18 cellular contexts compared by ENCODE assay signal in the genomic region with DNA sequence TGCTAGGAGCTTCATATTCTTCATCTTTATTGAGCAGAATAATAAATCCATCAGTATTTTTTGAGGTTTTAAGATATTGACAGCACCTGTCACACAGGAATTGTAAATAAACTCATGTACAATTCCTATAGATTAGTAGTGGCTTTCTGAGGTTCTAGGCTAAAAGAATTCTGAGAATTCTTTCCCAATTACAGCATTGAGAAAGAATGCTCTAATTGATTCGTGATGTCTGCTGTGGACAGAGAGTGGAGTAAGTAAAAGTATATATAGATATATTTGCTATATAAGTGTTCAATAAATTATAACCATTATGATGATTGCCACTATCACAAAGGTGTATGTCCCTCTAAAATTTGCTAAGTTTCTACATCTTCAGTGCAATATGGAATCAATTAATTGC.
"Had no signal": no experiment of that assay in that cellular context is flagged by ENCODE, and none has a peak within 500 bp of the region (broad histone marks: within the 10 kb centered on the region; RNA-seq: fewer than 3 reads in every experiment).

No MANE protein-coding gene starts in this region.

- H3K27me3 Mint-ChIP-seq: activated naive CD8-positive, alpha-beta T cell treated with anti-CD3 and anti-CD28 coated beads, Interleukin-2, amount 50 U/mL, for 24 hours; activated T-helper 17 cell treated with anti-CD3 and anti-CD28 coated beads, Interleukin-2, amount 50 U/mL, for 72 hours; stimulated activated naive CD8-positive, alpha-beta T cell treated with anti-CD3 and anti-CD28 coated beads, Interleukin-15, amount 100 ng/mL, for 72 hours had no signal

- H3K4me2 ChIP-seq: neural progenitor cell had no signal

- H3K36me3 ChIP-seq: neural progenitor cell, pancreas had no signal

- H2AFZ ChIP-seq: neural progenitor cell had no signal

- H3K36me3 Mint-ChIP-seq: naive B cell had no signal

- DNase-seq: activated CD4-positive, CD25-positive, alpha-beta regulatory T cell treated with anti-CD3 and anti-CD28 coated beads, Interleukin-2, amount 50 U/mL, for 72 hours; activated naive CD4-positive, alpha-beta T cell treated with anti-CD3 and anti-CD28 coated beads for 36 hours; activated naive CD8-positive, alpha-beta T cell treated with anti-CD3 and anti-CD28 coated beads, Interleukin-2, amount 50 U/mL, for 24 hours; endodermal cell; erythroblast; heart right ventricle; left colon; naive B cell; pancreas; stimulated activated CD4-positive, alpha-beta T cell treated with anti-CD3 and anti-CD28 coated beads, Interleukin-1b, Interleukin-23, amount 100 ng/mL, for 48 hours; stimulated activated naive CD8-positive, alpha-beta T cell treated with anti-CD3 and anti-CD28 coated beads, Interleukin-15, amount 100 ng/mL, for 72 hours; upper lobe of left lung had no signal

- H3K27ac Mint-ChIP-seq: activated naive CD4-positive, alpha-beta T cell treated with anti-CD3 and anti-CD28 coated beads for 36 hours; activated naive CD8-positive, alpha-beta T cell treated with anti-CD3 and anti-CD28 coated beads, Interleukin-2, amount 50 U/mL, for 24 hours; activated T-helper 17 cell treated with anti-CD3 and anti-CD28 coated beads, Interleukin-2, amount 50 U/mL, for 72 hours; endodermal cell; naive B cell; neural progenitor cell; stimulated activated naive CD8-positive, alpha-beta T cell treated with anti-CD3 and anti-CD28 coated beads, Interleukin-15, amount 100 ng/mL, for 72 hours had no signal

- H3K4me1 ChIP-seq: ascending aorta, pancreas, upper lobe of left lung had no signal

- H3K9me3 Mint-ChIP-seq: activated T-helper 17 cell treated with anti-CD3 and anti-CD28 coated beads, Interleukin-2, amount 50 U/mL, for 72 hours; stimulated activated naive CD8-positive, alpha-beta T cell treated with anti-CD3 and anti-CD28 coated beads, Interleukin-15, amount 100 ng/mL, for 72 hours had no signal

- H3K4me3 ChIP-seq: ascending aorta, heart right ventricle, lung, neural progenitor cell, pancreas, upper lobe of left lung had no signal

- H3K27me3 ChIP-seq: ascending aorta, heart right ventricle, neural progenitor cell, pancreas, upper lobe of left lung had no signal

- H3K9ac ChIP-seq: neural progenitor cell had no signal

- H3K9me3 ChIP-seq: ascending aorta, pancreas, upper lobe of left lung had no signal

- H3K27ac ChIP-seq: ascending aorta, heart right ventricle, neural progenitor cell, pancreas, upper lobe of left lung had no signal

- ATAC-seq: activated naive CD8-positive, alpha-beta T cell treated with anti-CD3 and anti-CD28 coated beads, Interleukin-2, amount 50 U/mL, for 24 hours; activated T-helper 17 cell treated with anti-CD3 and anti-CD28 coated beads, Interleukin-2, amount 50 U/mL, for 72 hours; left colon; pancreas; sciatic nerve; stimulated activated naive CD8-positive, alpha-beta T cell treated with anti-CD3 and anti-CD28 coated beads, Interleukin-15, amount 100 ng/mL, for 72 hours had no signal

- H3K4me3 Mint-ChIP-seq: activated naive CD4-positive, alpha-beta T cell treated with anti-CD3 and anti-CD28 coated beads for 36 hours; activated naive CD8-positive, alpha-beta T cell treated with anti-CD3 and anti-CD28 coated beads, Interleukin-2, amount 50 U/mL, for 24 hours; activated T-helper 17 cell treated with anti-CD3 and anti-CD28 coated beads, Interleukin-2, amount 50 U/mL, for 72 hours; endodermal cell; naive B cell; neural progenitor cell; stimulated activated naive CD8-positive, alpha-beta T cell treated with anti-CD3 and anti-CD28 coated beads, Interleukin-15, amount 100 ng/mL, for 72 hours had no signal

- H3K4me1 Mint-ChIP-seq: activated naive CD8-positive, alpha-beta T cell treated with anti-CD3 and anti-CD28 coated beads, Interleukin-2, amount 50 U/mL, for 24 hours; activated T-helper 17 cell treated with anti-CD3 and anti-CD28 coated beads, Interleukin-2, amount 50 U/mL, for 72 hours; naive B cell; stimulated activated naive CD8-positive, alpha-beta T cell treated with anti-CD3 and anti-CD28 coated beads, Interleukin-15, amount 100 ng/mL, for 72 hours had no signal

- FAIRE-seq: frontal cortex, pancreas had no signal
